Comparison of ENCODE assay signal across 8 cellular contexts in the genomic region with DNA sequence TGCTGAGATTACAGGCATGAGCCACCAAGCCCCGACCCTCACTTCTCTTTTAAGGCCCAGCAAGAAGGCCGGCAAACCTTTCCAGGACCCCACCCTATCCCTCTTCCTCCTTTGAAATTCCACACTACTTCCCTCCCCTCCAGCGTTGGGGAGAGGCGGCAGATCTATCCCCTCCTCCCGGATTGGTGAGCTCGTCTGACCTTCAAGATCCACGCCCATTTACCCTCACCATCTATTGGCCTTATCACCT. TPM values are rescaled to one million over a fixed set of nuclear protein-coding genes. Genes with fewer than 3 reads are reported as not detected.
DNase-seq lines count a peak whose midpoint lies in the region; TF ChIP-seq lines count a peak whose summit lies in the region.

No MANE protein-coding gene starts in this region.

- H3K27me3 ChIP-seq in skeletal muscle satellite cell (ENCODE audit: control insufficient read depth, insufficient read depth, low read length): no peaks in the 10 kb centered on the region

- H3K4me2 ChIP-seq in skeletal muscle satellite cell (ENCODE audit: low read length): peak overlapping the region; percentile 66

- TF ChIP-seq POLR2A in GM19099 (IDR thresholded peaks at IDR 0.05; ENCODE audit: extremely low read depth, insufficient read length, low read depth): peak; percentile 22

- DNase-seq in foreskin fibroblast (no peak), AG08396 (ENCODE audit: low spot score) (no peak), NCI-H2227 (lab: John Stamatoyannopoulos, UW; ENCODE audit: unreplicated experiment) (no peak), occipital lobe (lab: John Stamatoyannopoulos, UW) (no peak), dermis blood vessel endothelial cell (no peak)

- H3K9ac ChIP-seq in skeletal muscle satellite cell (ENCODE audit: low read depth, low read length): peak overlapping the region; percentile 83

- TF ChIP-seq CTCF in WI38 (IDR thresholded peaks at IDR 0.05; ENCODE audit: low read depth, low read length) (no peak), foreskin fibroblast (IDR thresholded peaks at IDR 0.05; ENCODE audit: low read depth, low read length) (no peak)

- H3K4me3 ChIP-seq in WI38 (ENCODE audit: low read depth, low read length) (peak overlapping the region; percentile 53), foreskin fibroblast (ENCODE audit: low read depth in 1 of 2, low read length in 2 of 2) (peak overlapping the region; percentile 47 to 50), skeletal muscle satellite cell (ENCODE audit: low read length) (peak overlapping the region; percentile 69)

- H3K36me3 ChIP-seq in skeletal muscle satellite cell (ENCODE audit: insufficient read depth, low read length): no peaks in the 10 kb centered on the region

- no peaks in the 10 kb centered on the region for H3K9me3 ChIP-seq in skeletal muscle satellite cell (replicated peaks; ENCODE audit: low read length)

- peaks cover 5% of the 10 kb centered on the region for H3K4me1 ChIP-seq in skeletal muscle satellite cell (ENCODE audit: control insufficient read depth, insufficient read depth, low read length)

RNA-seq across cellular contexts. Expression of gene PRICKLE3, which starts 4.5 kb away (rescaled TPM):
- total RNA-seq in skeletal muscle satellite cell (2012; rRNA removed): 9.9 and 10.7 TPM in 2 replicates
- 0.47 TPM for total RNA-seq in occipital lobe
- 9.4 and 9.7 TPM in 2 replicates for total RNA-seq in dermis blood vessel endothelial cell

RNA-seq across cellular contexts. Expression of gene SYP, which starts 9.3 kb away (rescaled TPM):
- under 0.01 and 0.25 TPM in 2 replicates for total RNA-seq in skeletal muscle satellite cell (2012; rRNA removed)
- total RNA-seq in occipital lobe: 158 TPM
- total RNA-seq in dermis blood vessel endothelial cell: 0.14 and 0.34 TPM in 2 replicates

RNA-seq across cellular contexts. Expression of gene PLP2, which starts 19.0 kb away (rescaled TPM):
- total RNA-seq in skeletal muscle satellite cell (2012; rRNA removed): 33.7 and 54.6 TPM in 2 replicates
- 0.62 TPM for total RNA-seq in occipital lobe
- 2.6 and 13.1 TPM in 2 replicates for total RNA-seq in dermis blood vessel endothelial cell

RNA-seq across cellular contexts. Expression of gene MAGIX, which starts 28.1 kb away (rescaled TPM):
- 0.66 and 0.76 TPM in 2 replicates for total RNA-seq in skeletal muscle satellite cell (2012; rRNA removed)
- 3.4 TPM for total RNA-seq in occipital lobe
- total RNA-seq in dermis blood vessel endothelial cell: 0.68 and 0.84 TPM in 2 replicates

RNA-seq across cellular contexts. Expression of gene CACNA1F, which starts 42.4 kb away (rescaled TPM):
- total RNA-seq in skeletal muscle satellite cell (2012; rRNA removed): not detected in 2 replicates
- total RNA-seq in occipital lobe (not detected), dermis blood vessel endothelial cell (under 0.01 and 0.05 TPM in 2 replicates)

Comparison
In these comparisons a context has a peak if more than half of its experiments do, and no peak if none do; other contexts are left out.
1. RNA of gene SYP, which starts 9.3 kb away (total RNA-seq): 158 TPM in occipital lobe (single experiment); 0.14 to 0.34 TPM in dermis blood vessel endothelial cell; every median in the first group is over 100 times any median in the second.
2. Peak in every context shown above with its lines, with median percentiles within 50 percentile points of each other: H3K4me3 ChIP-seq.